ENCODE assay signal across 8 cellular contexts in genomic region chr1:231460614-231461013, GRCh38. TPM values are rescaled to one million over a fixed set of nuclear protein-coding genes. Genes with fewer than 3 reads are reported as not detected.
DNase-seq lines count a peak whose midpoint lies in the region; ATAC-seq lines count a peak whose summit lies in the region.

No MANE protein-coding gene starts in this region.

- H3K27me3 Mint-ChIP-seq in naive thymus-derived CD4-positive, alpha-beta T cell, result peaks cover 64 to 81% (median 71%) of the 10 kb centered on the region in 5 donors

- peaks cover 0 to 5% (median 0%) of the 10 kb centered on the region in 3 experiments for H3K9me3 ChIP-seq in naive thymus-derived CD4-positive, alpha-beta T cell (ENCODE audit: control insufficient read depth in 2 of 3, low read length in 3 of 3)

- no peak overlapping the region for H3K27ac ChIP-seq in naive thymus-derived CD4-positive, alpha-beta T cell (ENCODE audit: low read depth, low read length)

- peak overlapping the region in 3 of 10 donors; percentile 10 to 38 (median 16) for H3K4me3 Mint-ChIP-seq in naive thymus-derived CD4-positive, alpha-beta T cell

- CTCF ChIA-PET in naive thymus-derived CD4-positive, alpha-beta T cell (lab: Charles Lee), result no interaction called here

- no peak overlapping the region for H3K4me3 ChIP-seq in naive thymus-derived CD4-positive, alpha-beta T cell (ENCODE audit: low read length)

- peak; percentile 92 for ATAC-seq in GM18861 (IDR thresholded peaks at IDR 0.05; ENCODE audit: unreplicated experiment)
- peak; percentile 80 for ATAC-seq in HG03457 (IDR thresholded peaks at IDR 0.05; ENCODE audit: unreplicated experiment)
- peak; percentile 93 for ATAC-seq in naive thymus-derived CD4-positive, alpha-beta T cell

- peaks cover 8 to 18% of the 10 kb centered on the region in 2 donors for H3K4me1 ChIP-seq in naive thymus-derived CD4-positive, alpha-beta T cell (ENCODE audit: control insufficient read depth in 2 of 2, insufficient read depth in 2 of 2, low read length in 2 of 2)

- H3K36me3 Mint-ChIP-seq in naive thymus-derived CD4-positive, alpha-beta T cell, result peaks cover 0 to 10% (median 4%) of the 10 kb centered on the region in 5 donors

- peak; percentile 31 to 57 for DNase-seq in activated CD4-positive, alpha-beta T cell treated with anti-CD3 and anti-CD28 coated beads, Interleukin-2, amount 50 U/mL, for 48 hours
- peak in 8 of 9 donors; percentile 43 to 71 (median 60) for DNase-seq in naive thymus-derived CD4-positive, alpha-beta T cell
- DNase-seq in 8988T (no peak), NCI-H187 treated with DMSO at 0.1 percent for 48 hours (lab: John Stamatoyannopoulos, UW) (no peak), T1000 (lab: John Stamatoyannopoulos, UW) (no peak), GOT3 (lab: John Stamatoyannopoulos, UW) (no peak)

- peak overlapping the region in 2 of 9 donors; percentile 5 to 71 for H3K27ac Mint-ChIP-seq in naive thymus-derived CD4-positive, alpha-beta T cell

- peaks cover 4 to 44% (median 20%) of the 10 kb centered on the region in 11 donors for H3K9me3 Mint-ChIP-seq in naive thymus-derived CD4-positive, alpha-beta T cell

- no peaks in the 10 kb centered on the region for H3K36me3 ChIP-seq in naive thymus-derived CD4-positive, alpha-beta T cell (ENCODE audit: control insufficient read depth in 2 of 3, insufficient read depth in 3 of 3, low read length in 3 of 3)

- POLR2A ChIA-PET in naive thymus-derived CD4-positive, alpha-beta T cell (lab: Charles Lee), result no interaction called here

- peaks cover 10 to 29% (median 16%) of the 10 kb centered on the region in 7 donors for H3K4me1 Mint-ChIP-seq in naive thymus-derived CD4-positive, alpha-beta T cell

- intact Hi-C loops in naive thymus-derived CD4-positive, alpha-beta T cell (cut with micrococcal nuclease), result loop anchor here (1.0 to 2.0 kb wide), 3 partner anchors 38 to 68 kb away; partner anchors contain the start of genes TSNAX (in 2 of the 2) and EGLN1 (in 1 of the 2)

- peaks cover 12 to 13% of the 10 kb centered on the region in 2 donors for H3K27me3 ChIP-seq in naive thymus-derived CD4-positive, alpha-beta T cell (ENCODE audit: control insufficient read depth in 2 of 2, insufficient read depth in 2 of 2, low read length in 2 of 2)

RNA-seq across cellular contexts. Expression of gene EGLN1, which starts 38.5 kb away (rescaled TPM):
- total RNA-seq in naive thymus-derived CD4-positive, alpha-beta T cell, result 10 to 100 TPM; 13.6 to 38.9 (median 23.0) TPM
- polyA plus RNA-seq in naive thymus-derived CD4-positive, alpha-beta T cell, result 10 to 100 TPM; 20.2 to 21.9 TPM

Comparison
In these comparisons a context has a peak if more than half of its experiments do, and no peak if none do; other contexts are left out.
1. DNase-seq: peak in activated CD4-positive, alpha-beta T cell treated with anti-CD3 and anti-CD28 coated beads, Interleukin-2, amount 50 U/mL, for 48 hours (2 of 2) and naive thymus-derived CD4-positive, alpha-beta T cell (8 of 9); none in 8988T (single experiment), NCI-H187 treated with DMSO at 0.1 percent for 48 hours (single experiment), T1000 (single experiment) and GOT3 (single experiment).
2. Peak in every context shown above with its lines, with median percentiles within 50 percentile points of each other: ATAC-seq.